9 cellular contexts compared by ENCODE assay signal in the genomic region with DNA sequence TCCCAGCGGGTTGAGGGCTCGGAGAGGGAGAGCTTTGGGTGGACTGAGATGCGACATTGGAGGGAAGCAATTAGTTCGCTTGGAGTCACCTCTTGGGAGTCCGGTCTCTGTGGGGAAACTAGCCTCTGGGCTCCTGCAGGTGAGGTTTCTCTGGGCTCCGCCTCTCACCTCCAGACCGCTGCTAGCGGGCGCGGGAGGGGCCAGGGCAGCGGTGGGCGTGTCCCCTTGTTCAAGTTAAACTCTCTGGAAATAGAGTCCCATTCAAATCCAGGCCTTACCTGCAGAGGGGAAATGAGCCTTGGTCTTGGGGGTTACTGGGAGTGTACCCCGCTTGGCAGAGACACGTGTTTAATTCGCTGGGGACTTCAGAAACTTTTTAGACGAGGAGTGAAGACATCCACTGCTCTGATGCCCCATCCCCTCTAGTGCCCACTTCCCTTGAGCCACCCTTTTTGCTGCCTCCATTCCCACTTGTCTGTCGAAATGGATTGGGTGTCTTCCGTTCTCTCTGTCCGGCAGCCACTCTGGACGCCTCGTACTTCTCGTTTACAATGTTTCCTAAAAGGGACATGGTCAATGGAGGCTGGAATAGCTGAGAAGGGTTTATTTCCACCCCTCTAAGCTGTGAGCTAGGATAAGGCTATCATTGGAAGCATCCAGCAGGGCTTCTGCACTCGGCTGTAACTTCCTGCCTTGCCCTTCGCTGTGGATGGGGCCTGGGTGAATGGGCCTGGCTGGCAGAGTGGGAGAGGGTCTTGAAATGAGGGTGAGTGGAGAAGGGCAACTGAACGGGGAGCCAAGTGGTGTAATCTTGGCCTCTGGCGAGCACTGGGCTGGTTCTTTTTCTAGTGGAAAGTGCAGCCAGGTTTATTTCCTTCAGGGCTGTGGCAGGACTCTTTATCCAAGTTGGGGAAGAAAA. TPM values are rescaled to one million over a fixed set of nuclear protein-coding genes. Genes with fewer than 3 reads are reported as not detected.
DNase-seq lines count a peak whose midpoint lies in the region; ATAC-seq and TF ChIP-seq lines count a peak whose summit lies in the region.
"Had no signal": no experiment of that assay in that cellular context is flagged by ENCODE, and none has a peak within 500 bp of the region (broad histone marks: within the 10 kb centered on the region; RNA-seq: fewer than 3 reads in every experiment).

No MANE protein-coding gene starts in this region.

- intact Hi-C loops in MCF 10A (cut with micrococcal nuclease), result no loop called here

- no peak for TF ChIP-seq CTCF in H9 (conservative IDR thresholded peaks at IDR 0.05)
- no peak for TF ChIP-seq CTCF in MCF 10A (IDR thresholded peaks at IDR 0.05; ENCODE audit: unreplicated experiment)

- H3K4ac ChIP-seq in H9 (ENCODE audit: low read depth, low read length), result no peak overlapping the region

- DNase-seq in ACHN (peak; percentile 7), H9 (peak; percentile 84), MCF 10A (ENCODE audit: unreplicated experiment) (peak; percentile 55), left lobe of liver (ENCODE audit: low spot score) (peak; percentile 64)

- POLR2A ChIA-PET in MCF 10A (lab: Yijun Ruan, JAX), result interaction anchor here (1.1 to 3.3 kb wide), 17 partner anchors 9 to 540 kb away, joined by 3 to 25 read pairs (median 7); no protein-coding TSS in a partner anchor

- H2BK120ac ChIP-seq in H9 (ENCODE audit: low read depth, low read length, poor library complexity, severe bottlenecking), result no peak overlapping the region

- no peaks in the 10 kb centered on the region for H4K20me1 ChIP-seq in H9 (ENCODE audit: control insufficient read depth, insufficient read depth, insufficient read length)

- H3K9ac ChIP-seq in H9 (ENCODE audit: extremely low read depth, insufficient read length, low read length), result no peak overlapping the region

- CTCF ChIA-PET in MCF 10A (lab: Yijun Ruan, JAX), result interaction anchor here (0.6 to 2.9 kb wide), 9 partner anchors 9 to 1971 kb away, joined by 3 to 23 read pairs (median 3); a partner anchor contains a TSS

- no CpG with 5 or more reads among the region's 26 CpGs for WGBS in H9 (ENCODE audit: extremely low coverage, insufficient read length, low lambda C conversion rate)
- WGBS in thymus, result 30% methylated on average over 26 of the region's 26 CpGs

- H3K27ac Mint-ChIP-seq in H9, result peak overlapping the region in 1 of 3 experiments; percentile 41; a peak in 1 of 7 replicates
- no peak overlapping the region for H3K27ac Mint-ChIP-seq in MCF 10A (ENCODE audit: low read depth, unreplicated experiment)

- no peak overlapping the region for H2AFZ ChIP-seq in H9 (ENCODE audit: low read length)

- H3K4me2 ChIP-seq in H9 (ENCODE audit: insufficient read depth, insufficient read length, low read length), result peak overlapping the region; percentile 97

- no peak overlapping the region; the same call in 1 of the 2 replicates for H3K14ac ChIP-seq in H9 (ENCODE audit: insufficient read depth, low read length)

- H3K79me1 ChIP-seq in H9 (ENCODE audit: insufficient read depth, low read depth, low read length, poor library complexity, severe bottlenecking), result no peaks in the 10 kb centered on the region

- peaks cover 17 to 21% of the 10 kb centered on the region in 2 experiments for H3K4me1 Mint-ChIP-seq in H9
- peaks cover 13% of the 10 kb centered on the region for H3K4me1 Mint-ChIP-seq in MCF 10A (ENCODE audit: insufficient read depth, unreplicated experiment)

- no peak overlapping the region for H3K18ac ChIP-seq in H9 (ENCODE audit: insufficient read length, low read depth, low read length)

- peaks cover 7% of the 10 kb centered on the region for H3K23me2 ChIP-seq in H9 (ENCODE audit: insufficient read length, low read depth, low read length, poor library complexity, severe bottlenecking)

- no peaks in the 10 kb centered on the region for H3K36me3 ChIP-seq in thymus (ENCODE audit: control insufficient read depth, insufficient read depth)

- no peak overlapping the region for H4K91ac ChIP-seq in H9 (ENCODE audit: insufficient read length, low read depth, low read length)

- H2BK20ac ChIP-seq in H9 (ENCODE audit: low read depth, low read length, poor library complexity, severe bottlenecking), result no peak overlapping the region

- H4K8ac ChIP-seq in H9 (replicated peaks; ENCODE audit: insufficient read length, low read depth, low read length), result no peak overlapping the region

- H3K4me1 ChIP-seq in H9 (ENCODE audit: insufficient read depth, low read length) (peaks cover 2% of the 10 kb centered on the region; the same call in 1 of the 2 replicates), thymus (ENCODE audit: control insufficient read depth, insufficient read depth, low read length) (peaks cover 13% of the 10 kb centered on the region)

- peaks cover 57% of the 10 kb centered on the region for H3K27me3 Mint-ChIP-seq in H9 (ENCODE audit: low read depth)
- peaks cover 7% of the 10 kb centered on the region for H3K27me3 Mint-ChIP-seq in MCF 10A (ENCODE audit: insufficient read depth, unreplicated experiment)

- no peak overlapping the region for H2BK5ac ChIP-seq in H9 (ENCODE audit: insufficient read length, low read length)

- in situ Hi-C loops in ACHN (cut with HindIII; ENCODE audit: low pct_ligation_motif_present, low pct_unique_long_range_greater_than_20kb, low sequenced_read_pairs), result no loop called here

- H3K56ac ChIP-seq in H9 (ENCODE audit: insufficient read length, low read depth, low read length), result no peak overlapping the region

- H3K9me3 Mint-ChIP-seq in H9 (no peaks in the 10 kb centered on the region; a peak in 1 of 5 replicates), MCF 10A (ENCODE audit: unreplicated experiment) (no peaks in the 10 kb centered on the region)

- H3K9me3 ChIP-seq in H9 (ENCODE audit: control insufficient read depth, low read depth, low read length) (no peaks in the 10 kb centered on the region), thymus (ENCODE audit: control insufficient read depth) (no peaks in the 10 kb centered on the region)

- no peak overlapping the region for H3K23ac ChIP-seq in H9 (ENCODE audit: insufficient read length, low read depth, low read length)

- H3K4me3 ChIP-seq in thymus (ENCODE audit: low read length), result peak overlapping the region; percentile 55

- H3K27ac ChIP-seq in H9 (ENCODE audit: insufficient read length, low read depth, low read length) (no peak overlapping the region), thymus (ENCODE audit: low read depth) (no peak overlapping the region)
- H3K27ac ChIP-seq: epithelial cell of prostate had no signal

- H3T11ph ChIP-seq in H9 (ENCODE audit: low read length), result no peak overlapping the region

- H2BK15ac ChIP-seq in H9 (ENCODE audit: low read depth, low read length), result no peak overlapping the region; the same call in 1 of the 2 replicates

- no peak overlapping the region for H2AK5ac ChIP-seq in H9 (ENCODE audit: insufficient read length, low read length)

- H3K27me3 ChIP-seq in H9 (ENCODE audit: insufficient read depth, low read length), result peaks cover 5% of the 10 kb centered on the region; the same call in 1 of the 2 replicates
- peaks cover 44% of the 10 kb centered on the region for H3K27me3 ChIP-seq in thymus (ENCODE audit: control insufficient read depth, insufficient read depth)

- H2BK12ac ChIP-seq in H9 (ENCODE audit: insufficient read length, low read depth, low read length), result no peak overlapping the region

- peak; percentile 64 for ATAC-seq in left lobe of liver
- no peak for ATAC-seq in HG03025 (IDR thresholded peaks at IDR 0.05; ENCODE audit: low FRiP score, unreplicated experiment)
- ATAC-seq in HG03354 (IDR thresholded peaks at IDR 0.05; ENCODE audit: poor library complexity, severe bottlenecking, unreplicated experiment), result no peak
- ATAC-seq in HG03442 (IDR thresholded peaks at IDR 0.05; ENCODE audit: unreplicated experiment), result no peak

- H4K5ac ChIP-seq in H9 (ENCODE audit: insufficient read length, low read depth, low read length), result no peak overlapping the region

- no TSS peak for BruUV-seq in MCF 10A (replicated peaks; lab: Mats Ljungman, UMichigan)

- peak overlapping the region; percentile 81 to 90 for H3K4me3 Mint-ChIP-seq in H9
- H3K4me3 Mint-ChIP-seq in MCF 10A (ENCODE audit: unreplicated experiment), result peak overlapping the region; percentile 75

- H3K79me2 ChIP-seq in H9 (ENCODE audit: insufficient read depth, low read length), result no peaks in the 10 kb centered on the region

- H3K36me3 Mint-ChIP-seq in H9 (ENCODE audit: insufficient read depth in 1 of 3, low read depth in 3 of 3) (no peaks in the 10 kb centered on the region), MCF 10A (ENCODE audit: insufficient read depth, unreplicated experiment) (no peaks in the 10 kb centered on the region)

RNA-seq across cellular contexts. Expression of a gene that starts 1.1 kb away (rescaled TPM):
- total RNA-seq in H9 (2021) (0.81 and 0.88 TPM in 2 replicates), MCF 10A (2022) (7.4 and 16.1 TPM in 2 replicates), left lobe of liver (4.3 TPM)
- 3.2 TPM for polyA plus RNA-seq in thymus

Comparison
In these comparisons a context has a peak if more than half of its experiments do, and no peak if none do; other contexts are left out.
1. DNase-seq: peak in every context shown above with its lines; median percentile 84 in H9; 64 in left lobe of liver; 55 in MCF 10A; 7 in ACHN.